Comparison of ENCODE assay signal across 25 cellular contexts in the genomic region with DNA sequence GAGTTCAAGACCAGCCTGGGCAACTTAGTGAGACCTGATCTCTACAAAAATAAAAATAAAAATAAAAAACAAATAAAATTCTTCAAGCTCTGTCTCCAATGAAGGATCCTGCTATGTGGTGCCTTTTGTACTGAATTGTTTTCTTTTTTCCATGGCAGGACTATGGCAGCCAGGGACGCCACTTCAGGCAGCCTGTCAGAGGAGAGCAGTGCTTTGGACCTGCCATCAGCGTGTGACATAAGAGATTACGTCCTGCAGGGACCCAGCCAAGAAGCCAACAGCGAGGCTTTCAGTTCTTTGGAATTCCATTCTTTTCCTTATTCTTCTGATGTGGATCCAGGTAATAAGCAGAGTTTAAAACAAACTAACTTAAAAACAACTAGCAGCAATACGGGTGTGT. TPM values are rescaled to one million over a fixed set of nuclear protein-coding genes. Genes with fewer than 3 reads are reported as not detected.
DNase-seq lines count a peak whose midpoint lies in the region; ATAC-seq, FAIRE-seq and TF ChIP-seq lines count a peak whose summit lies in the region.
"Had no signal": no experiment of that assay in that cellular context is flagged by ENCODE, and none has a peak within 500 bp of the region (broad histone marks: within the 10 kb centered on the region; RNA-seq: fewer than 3 reads in every experiment).

No MANE protein-coding gene starts in this region.

- H3K9me3 Mint-ChIP-seq in activated T-cell treated with anti-CD3 and anti-CD28 coated beads, Interleukin-2, amount 50 U/mL, for 72 hours = no peaks in the 10 kb centered on the region
- H3K9me3 Mint-ChIP-seq: H9, HFFc6 had no signal

- peak overlapping the region; percentile 55 for H3K27ac Mint-ChIP-seq in activated T-cell treated with anti-CD3 and anti-CD28 coated beads, Interleukin-2, amount 50 U/mL, for 72 hours
- H3K27ac Mint-ChIP-seq: HFFc6 had no signal

- H3K9ac ChIP-seq in SU-DHL-6 (ENCODE audit: low read length) = no peak overlapping the region
- H3K9ac ChIP-seq: GM23248 had no signal

- H3K36me3 Mint-ChIP-seq in activated T-cell treated with anti-CD3 and anti-CD28 coated beads, Interleukin-2, amount 50 U/mL, for 72 hours (ENCODE audit: insufficient read depth in 2 of 2) = peaks cover 3 to 19% of the 10 kb centered on the region in 2 donors

- no peak overlapping the region for H3K4me2 ChIP-seq in SU-DHL-6 (ENCODE audit: low read depth, low read length, poor library complexity, severe bottlenecking)

- intact Hi-C loops in prostate gland (cut with DNase I) = no loop called here

- TF ChIP-seq POLR2A in prostate gland (IDR thresholded peaks at IDR 0.05) = no peak

- H4K20me1 ChIP-seq in SU-DHL-6 (ENCODE audit: low read depth, low read length) = no peaks in the 10 kb centered on the region

- peak overlapping the region; percentile 93; the same call in 1 of the 2 replicates for H3K27ac ChIP-seq in SU-DHL-6 (ENCODE audit: low read depth, low read length)
- H3K27ac ChIP-seq in right atrium auricular region = peak overlapping the region; percentile 17 to 44
- peak overlapping the region; percentile 16 to 66 for H3K27ac ChIP-seq in prostate gland
- H3K27ac ChIP-seq: 22Rv1, GM23248 had no signal

- H3K9me3 ChIP-seq in SU-DHL-6 (ENCODE audit: insufficient read depth, low read length) = no peaks in the 10 kb centered on the region
- no peaks in the 10 kb centered on the region for H3K9me3 ChIP-seq in right atrium auricular region
- H3K9me3 ChIP-seq in prostate gland = no peaks in the 10 kb centered on the region

- H3K4me1 ChIP-seq in right atrium auricular region = no peaks in the 10 kb centered on the region
- no peaks in the 10 kb centered on the region for H3K4me1 ChIP-seq in prostate gland (replicated peaks)

- WGBS in prostate gland = 40% methylated on average over 5 of the region's 5 CpGs

- H3F3A ChIP-seq in SU-DHL-6 (ENCODE audit: insufficient read depth) = peaks cover 45% of the 10 kb centered on the region

- no peak for ATAC-seq in activated T-cell treated with anti-CD3 and anti-CD28 coated beads, Interleukin-2, amount 50 U/mL, for 72 hours (replicated peaks in 1 of 2)
- no peak for ATAC-seq in GM19395 (IDR thresholded peaks at IDR 0.05; ENCODE audit: unreplicated experiment)
- no peak for ATAC-seq in HG03108 (IDR thresholded peaks at IDR 0.05; ENCODE audit: unreplicated experiment)
- ATAC-seq: K562 had no signal

- H3K27me3 Mint-ChIP-seq in activated T-cell treated with anti-CD3 and anti-CD28 coated beads, Interleukin-2, amount 50 U/mL, for 72 hours (ENCODE audit: low read depth) = no peaks in the 10 kb centered on the region

- peaks cover 33% of the 10 kb centered on the region for H3K79me2 ChIP-seq in SU-DHL-6 (ENCODE audit: insufficient read depth, low read length)

- H3K4me1 Mint-ChIP-seq in activated T-cell treated with anti-CD3 and anti-CD28 coated beads, Interleukin-2, amount 50 U/mL, for 72 hours (ENCODE audit: low read depth) = peaks cover 15% of the 10 kb centered on the region

- H3K36me3 ChIP-seq in SU-DHL-6 (ENCODE audit: low read length) (peaks cover 15% of the 10 kb centered on the region), right atrium auricular region (peaks cover 10% of the 10 kb centered on the region), prostate gland (no peaks in the 10 kb centered on the region)

- FAIRE-seq in HTR-8/SVneo (lab: Jason Lieb, UNC) = no peak
- FAIRE-seq: D721Med, GM19239, K562 had no signal

- H3K4me3 ChIP-seq in SU-DHL-6 (ENCODE audit: insufficient read depth, low read length, poor library complexity, severe bottlenecking) (no peak overlapping the region), right atrium auricular region (no peak overlapping the region), prostate gland (no peak overlapping the region)
- H3K4me3 ChIP-seq: GM23248, K562 had no signal

- H3K9me2 ChIP-seq in SU-DHL-6 (replicated peaks; ENCODE audit: insufficient read depth, low read length) = no peaks in the 10 kb centered on the region

- H2AFZ ChIP-seq in SU-DHL-6 (ENCODE audit: low read depth, low read length, severe bottlenecking) = no peak overlapping the region
- H2AFZ ChIP-seq: GM23248 had no signal

- H3K27me3 ChIP-seq in SU-DHL-6 (ENCODE audit: low read length) (no peaks in the 10 kb centered on the region), right atrium auricular region (no peaks in the 10 kb centered on the region), prostate gland (replicated peaks; ENCODE audit: insufficient read depth) (no peaks in the 10 kb centered on the region)

- no peak overlapping the region for H3K4me3 Mint-ChIP-seq in activated T-cell treated with anti-CD3 and anti-CD28 coated beads, Interleukin-2, amount 50 U/mL, for 72 hours
- H3K4me3 Mint-ChIP-seq: H9, HFFc6 had no signal

- no peak for DNase-seq in activated T-cell treated with anti-CD3 and anti-CD28 coated beads, Interleukin-2, amount 50 U/mL, for 72 hours
- no peak for DNase-seq in activated T-cell treated with anti-CD3 and anti-CD28 coated beads, Interleukin-2, amount 50 U/mL, for 48 hours
- DNase-seq in right atrium auricular region (ENCODE audit: low spot score) (no peak), prostate gland (ENCODE audit: low spot score) (no peak), HTR-8/SVneo (ENCODE audit: insufficient read length, low spot score) (no peak)
- DNase-seq: ACHN, C1 segment of cervical spinal cord, DMS53, GDM1, GM23248, H9, HFFc6, NCI-H1048, NCI-H1417 treated with DMSO at 0.1 percent for 48 hours, NCI-H187, NCI-H446, NCI-H526, SHP77 had no signal

- TF ChIP-seq CTCF in SU-DHL-6 (IDR thresholded peaks at IDR 0.05; ENCODE audit: insufficient read depth, low read length, poor library complexity, severe bottlenecking) = no peak
- no peak for TF ChIP-seq CTCF in right atrium auricular region (IDR thresholded peaks at IDR 0.05)
- no peak for TF ChIP-seq CTCF in prostate gland (IDR thresholded peaks at IDR 0.05)

RNA-seq across cellular contexts. Expression of gene SHLD1, which starts 22.5 kb away (rescaled TPM):
- 10 to 100 TPM; 10.1 to 14.4 TPM for total RNA-seq in activated T-cell treated with anti-CD3 and anti-CD28 coated beads, Interleukin-2, amount 50 U/mL, for 72 hours
- total RNA-seq in right atrium auricular region (1 to 10 TPM; 4.7 to 9.6 TPM), prostate gland (10 to 100 TPM in 1 of 2 donors, 1 to 10 TPM in 1; 6.4 to 10.5 TPM)

Comparison
In these comparisons a context has a peak if more than half of its experiments do, and no peak if none do; other contexts are left out.
1. H3K27ac ChIP-seq: peak in every context shown above with its lines; median percentile 93 in SU-DHL-6; 41 in prostate gland; 30 in right atrium auricular region.